In the genomic region with DNA sequence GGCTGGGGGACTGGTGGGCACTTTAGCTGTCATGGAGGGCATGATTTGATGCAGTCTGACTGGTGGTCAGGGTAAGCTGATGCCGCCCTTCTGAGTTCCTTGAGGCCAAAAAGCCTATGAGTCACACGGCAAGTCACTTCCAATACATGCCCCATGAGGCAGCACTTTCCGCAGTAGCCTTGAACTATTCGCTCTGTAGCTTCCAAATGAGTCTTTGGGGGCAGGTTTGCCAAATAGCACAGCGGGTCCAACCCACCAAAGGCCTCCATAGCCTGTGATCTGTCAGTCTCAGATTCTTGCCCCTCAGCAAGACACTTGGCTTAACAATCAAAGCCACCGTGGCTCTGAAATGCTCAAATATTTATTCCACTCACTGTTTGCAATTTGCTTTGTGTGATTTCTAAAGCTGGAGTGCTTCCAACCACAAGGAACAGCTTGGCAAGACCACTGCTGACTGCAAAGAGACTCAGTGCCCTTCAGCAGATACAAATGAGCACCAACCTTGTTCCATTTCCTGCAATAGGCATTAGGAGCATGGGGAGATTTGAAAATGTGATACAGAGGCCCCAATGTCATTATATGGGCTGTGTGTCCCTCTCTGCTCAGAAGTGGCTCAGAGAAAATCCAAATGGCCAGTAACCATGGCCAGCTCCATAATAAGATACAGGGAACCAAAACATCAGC, we compare ENCODE assay signal across 13 cellular contexts. TPM values are rescaled to one million over a fixed set of nuclear protein-coding genes. Genes with fewer than 3 reads are reported as not detected.
DNase-seq lines count a peak whose midpoint lies in the region; ATAC-seq and TF ChIP-seq lines count a peak whose summit lies in the region.
"Had no signal": no experiment of that assay in that cellular context is flagged by ENCODE, and none has a peak within 500 bp of the region (broad histone marks: within the 10 kb centered on the region; RNA-seq: fewer than 3 reads in every experiment).

No MANE protein-coding gene starts in this region.

- no TSS peak for BruUV-seq in Panc1 (replicated peaks; lab: Mats Ljungman, UMichigan)

- H3K4me2 ChIP-seq in osteoblast (ENCODE audit: insufficient read depth, low read length): peak overlapping the region; percentile 39

- no peak overlapping the region for H3K27ac ChIP-seq in Panc1 (ENCODE audit: low read length)
- no peak overlapping the region for H3K27ac ChIP-seq in osteoblast (ENCODE audit: low read depth, low read length)

- peaks cover 0 to 7% (median 2%) of the 10 kb centered on the region in 7 donors for H3K9me3 Mint-ChIP-seq in CD14-positive monocyte

- POLR2A ChIA-PET in Panc1 (lab: Charles Lee): no interaction called here

- no peaks in the 10 kb centered on the region for H3K36me3 Mint-ChIP-seq in CD14-positive monocyte

- in situ Hi-C loops in Panc1 (cut with HindIII; ENCODE audit: low pct_unique_long_range_greater_than_20kb, low sequenced_read_pairs): no loop called here

- H3K36me3 ChIP-seq in Panc1 (ENCODE audit: control insufficient read depth, insufficient read depth, low read length) (no peaks in the 10 kb centered on the region), osteoblast (ENCODE audit: insufficient read depth, low read length) (no peaks in the 10 kb centered on the region)

- no peak overlapping the region for H3K27ac Mint-ChIP-seq in CD14-positive monocyte

- CTCF ChIA-PET in Panc1 (lab: Charles Lee): no interaction called here

- no peaks in the 10 kb centered on the region for H4K20me1 ChIP-seq in osteoblast (ENCODE audit: insufficient read depth, low read length)

- H3K9me3 ChIP-seq in Panc1 (ENCODE audit: control insufficient read depth, insufficient read depth, low read depth, low read length): no peaks in the 10 kb centered on the region
- H3K9me3 ChIP-seq in osteoblast (ENCODE audit: low read depth, low read length): no peaks in the 10 kb centered on the region
- H3K9me3 ChIP-seq: Caco-2 had no signal

- TF ChIP-seq CTCF in Panc1 (IDR thresholded peaks at IDR 0.05) (no peak), osteoblast (IDR thresholded peaks at IDR 0.05; ENCODE audit: extremely low read depth, low read depth, low read length) (no peak), CD14-positive monocyte (IDR thresholded peaks at IDR 0.05) (no peak)

- H3K4me3 Mint-ChIP-seq in CD14-positive monocyte: no peak overlapping the region

- H3K27me3 Mint-ChIP-seq in CD14-positive monocyte (ENCODE audit: low read depth in 3 of 3): peaks cover 3 to 4% (median 3%) of the 10 kb centered on the region in 3 donors

- H3K27me3 ChIP-seq in Panc1 (ENCODE audit: control insufficient read depth, insufficient read depth, low read length): peaks cover 7% of the 10 kb centered on the region; the same call in 1 of the 2 replicates
- no peaks in the 10 kb centered on the region for H3K27me3 ChIP-seq in osteoblast (ENCODE audit: insufficient read depth, low read length)

- H3K4me3 ChIP-seq in Panc1 (ENCODE audit: low read depth in 2 of 2, low read length in 2 of 2) (no peak overlapping the region), osteoblast (ENCODE audit: insufficient read depth, low read length) (no peak overlapping the region)

- no peaks in the 10 kb centered on the region for H3K4me1 Mint-ChIP-seq in CD14-positive monocyte

- ATAC-seq in Panc1: peak; percentile 70
- ATAC-seq in Right ventricle myocardium inferior: no peak

- intact Hi-C loops in Panc1 (cut with micrococcal nuclease; ENCODE audit: unreplicated experiment) (no loop called here), CD14-positive monocyte (cut with micrococcal nuclease) (no loop called here), Right ventricle myocardium inferior (cut with DNase I) (no loop called here)

- H2AFZ ChIP-seq in osteoblast (ENCODE audit: low read length): no peak overlapping the region

- H3K4me1 ChIP-seq in Panc1 (ENCODE audit: control insufficient read depth, insufficient read depth, low read length) (no peaks in the 10 kb centered on the region), osteoblast (ENCODE audit: insufficient read depth, low read length) (peaks cover 8% of the 10 kb centered on the region)
- H3K4me1 ChIP-seq: Caco-2 had no signal

- no peaks in the 10 kb centered on the region for H3K79me2 ChIP-seq in osteoblast (ENCODE audit: insufficient read depth, low read length)

- DNase-seq in GM04503 (ENCODE audit: low read depth) (peak; percentile 8), Panc1 (ENCODE audit: low read depth, low spot score) (no peak), fibroblast of gingiva (ENCODE audit: low read depth) (peak; percentile 53), osteoblast (ENCODE audit: insufficient read length, low spot score, missing footprints) (peak; percentile 51), SHP77 treated with DMSO at 0.1 percent for 48 hours (lab: John Stamatoyannopoulos, UW) (no peak), Kasumi-1 (lab: John Stamatoyannopoulos, UW) (no peak), CD14-positive monocyte (ENCODE audit: low spot score) (no peak), Right ventricle myocardium inferior (ENCODE audit: missing footprints) (no peak)
- DNase-seq: activated gamma-delta T cell; Caco-2; effector CD4-positive, alpha-beta T cell; kidney glomerular epithelial cell; NCI-H774 had no signal

RNA-seq across cellular contexts. Expression of a gene that starts 45.4 kb away (rescaled TPM):
- total RNA-seq in Panc1 (2021; ENCODE audit: unreplicated experiment): not detected
- polyA plus RNA-seq in Panc1 (2012; ENCODE audit: insufficient read length): not detected
- not detected in 2 replicates for total RNA-seq in osteoblast
- polyA plus RNA-seq in CD14-positive monocyte: not detected
- not detected for total RNA-seq in Right ventricle myocardium inferior
- total RNA-seq: Caco-2 had no signal

Comparison
In these comparisons a context has a peak if more than half of its experiments do, and no peak if none do; other contexts are left out.
1. DNase-seq: peak in GM04503 (single experiment), fibroblast of gingiva (single experiment) and osteoblast (single experiment); none in Panc1 (single experiment), SHP77 treated with DMSO at 0.1 percent for 48 hours (single experiment), Kasumi-1 (0 of 2), CD14-positive monocyte (single experiment) and Right ventricle myocardium inferior (single experiment).